ENCODE assay signal across 13 cellular contexts in the genomic region with DNA sequence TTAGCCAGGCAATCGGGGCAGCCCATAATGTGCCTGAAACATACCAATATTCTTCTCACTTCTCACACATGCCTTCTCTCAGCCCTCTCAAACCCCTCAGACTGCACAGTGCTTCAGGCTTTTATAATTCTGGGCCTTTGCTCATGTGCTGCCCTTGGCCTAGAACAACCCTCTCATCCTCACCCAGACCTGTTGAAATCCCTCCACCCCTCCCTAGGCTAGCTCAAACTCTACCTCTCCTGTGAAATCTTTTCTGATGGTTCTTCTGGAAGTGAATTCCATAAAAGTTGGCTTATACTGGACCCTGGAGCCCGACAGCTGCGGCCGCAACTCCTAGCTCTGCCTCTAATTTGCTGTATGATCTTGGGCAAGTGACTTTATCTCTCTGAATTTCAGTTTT.
DNase-seq lines count a peak whose midpoint lies in the region; ATAC-seq and TF ChIP-seq lines count a peak whose summit lies in the region.
"Had no signal": no experiment of that assay in that cellular context is flagged by ENCODE, and none has a peak within 500 bp of the region (broad histone marks: within the 10 kb centered on the region; RNA-seq: fewer than 3 reads in every experiment).

No MANE protein-coding gene starts in this region.

- no peak for TF ChIP-seq POLR2A in tibial nerve (IDR thresholded peaks at IDR 0.05)

- ATAC-seq in memory B cell (ENCODE audit: low read depth) (no peak), GM19023 (IDR thresholded peaks at IDR 0.05; ENCODE audit: unreplicated experiment) (no peak)
- no peak for ATAC-seq in stimulated activated effector memory CD8-positive, alpha-beta T cell treated with anti-CD3 and anti-CD28 coated beads, Interleukin-12 subunit alpha, Interleukin-12 subunit beta, amount 100 ng/mL, for 72 hours

- H3K4me1 Mint-ChIP-seq in IgD-negative memory B cell, result peaks cover 0 to 10% (median 3%) of the 10 kb centered on the region in 3 donors
- peaks cover 3% of the 10 kb centered on the region for H3K4me1 Mint-ChIP-seq in memory B cell
- H3K4me1 Mint-ChIP-seq in stimulated activated effector memory CD8-positive, alpha-beta T cell treated with anti-CD3 and anti-CD28 coated beads, Interleukin-12 subunit alpha, Interleukin-12 subunit beta, amount 100 ng/mL, for 72 hours, result peaks cover 6% of the 10 kb centered on the region

- no peak for DNase-seq in fibroblast of lung (ENCODE audit: low read depth in 2 of 2)
- no peak for DNase-seq in memory B cell (ENCODE audit: low spot score in 2 of 2)
- no peak for DNase-seq in stimulated activated effector memory CD8-positive, alpha-beta T cell treated with anti-CD3 and anti-CD28 coated beads, Interleukin-12 subunit alpha, Interleukin-12 subunit beta, amount 100 ng/mL, for 72 hours (ENCODE audit: low spot score in 2 of 2)
- no peak for DNase-seq in HCEC 1CT
- DNase-seq in DMS79 treated with DMSO at 0.1 percent for 48 hours (lab: John Stamatoyannopoulos, UW), result no peak
- no peak for DNase-seq in tibial nerve (ENCODE audit: low spot score in 2 of 2)
- DNase-seq: activated naive CD4-positive, alpha-beta T cell treated with anti-CD3 and anti-CD28 coated beads, Interleukin-2, amount 50 U/mL, for 16 hours; NCI-H1436 treated with DMSO at 0.1 percent for 48 hours; stimulated activated naive CD4-positive, alpha-beta T cell treated with Interleukin-2 at 50 U/mL for 16 hours had no signal

- no peak overlapping the region for H3K4me2 ChIP-seq in fibroblast of lung (ENCODE audit: extremely low read depth, insufficient read depth, low read length)

- H3K36me3 ChIP-seq in fibroblast of lung (ENCODE audit: control insufficient read depth, insufficient read depth, low read length), result no peaks in the 10 kb centered on the region
- peaks cover 0 to 22% (median 0%) of the 10 kb centered on the region in 3 donors for H3K36me3 ChIP-seq in tibial nerve

- WGBS in tibial nerve, 2 donors, result 96% methylated on average over 4 of the region's 4 CpGs

- H4K20me1 ChIP-seq in fibroblast of lung (ENCODE audit: control insufficient read depth, extremely low read depth, insufficient read depth, low read length), result no peaks in the 10 kb centered on the region

- H3K27ac Mint-ChIP-seq in IgD-negative memory B cell, result peak overlapping the region in 2 of 3 donors; percentile 41 to 85
- H3K27ac Mint-ChIP-seq in memory B cell, result peak overlapping the region; percentile 46
- H3K27ac Mint-ChIP-seq in stimulated activated effector memory CD8-positive, alpha-beta T cell treated with anti-CD3 and anti-CD28 coated beads, Interleukin-12 subunit alpha, Interleukin-12 subunit beta, amount 100 ng/mL, for 72 hours, result peak overlapping the region; percentile 47

- no peak overlapping the region for H2AFZ ChIP-seq in fibroblast of lung (ENCODE audit: low read length)
- H2AFZ ChIP-seq: parathyroid adenoma had no signal

- H3K4me3 ChIP-seq in fibroblast of lung (replicated peaks in 1 of 4; ENCODE audit: control extremely low read depth in 1 of 4, insufficient read depth in 1 of 4, low read depth in 3 of 4, low read length in 4 of 4) (no peak overlapping the region), tibial nerve (no peak overlapping the region)

- H3K9me3 Mint-ChIP-seq in IgD-negative memory B cell (no peaks in the 10 kb centered on the region), memory B cell (no peaks in the 10 kb centered on the region)
- H3K9me3 Mint-ChIP-seq in stimulated activated effector memory CD8-positive, alpha-beta T cell treated with anti-CD3 and anti-CD28 coated beads, Interleukin-12 subunit alpha, Interleukin-12 subunit beta, amount 100 ng/mL, for 72 hours, result no peaks in the 10 kb centered on the region
- H3K9me3 Mint-ChIP-seq: brain had no signal

- TF ChIP-seq CTCF in fibroblast of lung (conservative IDR thresholded peaks at IDR 0.05 in 1 of 2, IDR thresholded peaks at IDR 0.05 in 1 of 2; ENCODE audit: low read depth in 1 of 2, low read length in 2 of 2), result no peak
- TF ChIP-seq CTCF in tibial nerve (IDR thresholded peaks at IDR 0.05), result no peak

- peaks cover 4% of the 10 kb centered on the region for H3K36me3 Mint-ChIP-seq in IgD-negative memory B cell
- H3K36me3 Mint-ChIP-seq in memory B cell, result peaks cover 18% of the 10 kb centered on the region
- peaks cover 23% of the 10 kb centered on the region for H3K36me3 Mint-ChIP-seq in stimulated activated effector memory CD8-positive, alpha-beta T cell treated with anti-CD3 and anti-CD28 coated beads, Interleukin-12 subunit alpha, Interleukin-12 subunit beta, amount 100 ng/mL, for 72 hours

- H3K27me3 Mint-ChIP-seq in IgD-negative memory B cell, result no peaks in the 10 kb centered on the region
- H3K27me3 Mint-ChIP-seq in memory B cell, result no peaks in the 10 kb centered on the region
- H3K27me3 Mint-ChIP-seq: brain had no signal

- H3K27me3 ChIP-seq in fibroblast of lung (ENCODE audit: control insufficient read depth, insufficient read depth, low read length) (no peaks in the 10 kb centered on the region), tibial nerve (no peaks in the 10 kb centered on the region)

- H3K79me2 ChIP-seq in fibroblast of lung (ENCODE audit: control insufficient read depth, insufficient read depth, low read length), result no peaks in the 10 kb centered on the region
- H3K79me2 ChIP-seq: parathyroid adenoma had no signal

- TF ChIP-seq EP300 in tibial nerve (IDR thresholded peaks at IDR 0.05), result no peak

- H3K4me1 ChIP-seq in fibroblast of lung (ENCODE audit: control insufficient read depth, extremely low read depth, insufficient read depth, low read length), result peaks cover 17% of the 10 kb centered on the region
- H3K4me1 ChIP-seq in tibial nerve, result peaks cover 0 to 19% (median 0%) of the 10 kb centered on the region in 4 donors
- H3K4me1 ChIP-seq: parathyroid adenoma had no signal

- peak overlapping the region in 1 of 4 donors; percentile 39 for H3K4me3 Mint-ChIP-seq in IgD-negative memory B cell
- no peak overlapping the region for H3K4me3 Mint-ChIP-seq in memory B cell
- no peak overlapping the region for H3K4me3 Mint-ChIP-seq in stimulated activated effector memory CD8-positive, alpha-beta T cell treated with anti-CD3 and anti-CD28 coated beads, Interleukin-12 subunit alpha, Interleukin-12 subunit beta, amount 100 ng/mL, for 72 hours
- H3K4me3 Mint-ChIP-seq: brain had no signal

- peak overlapping the region; percentile 69 for H3K27ac ChIP-seq in fibroblast of lung (ENCODE audit: insufficient read depth, low read length)
- peak overlapping the region in 2 of 4 donors; percentile 8 to 42 for H3K27ac ChIP-seq in tibial nerve
- H3K27ac ChIP-seq: parathyroid adenoma had no signal

- H3K9ac ChIP-seq in fibroblast of lung (ENCODE audit: insufficient read depth, low read length), result no peak overlapping the region
- H3K9ac ChIP-seq: parathyroid adenoma had no signal

- H3K9me3 ChIP-seq in fibroblast of lung (ENCODE audit: control insufficient read depth, insufficient read depth, low read depth, low read length), result no peaks in the 10 kb centered on the region
- H3K9me3 ChIP-seq in tibial nerve, result no peaks in the 10 kb centered on the region
